In genomic region chr14:55220230-55220629, GRCh38 we compare ENCODE assay signal across 19 cellular contexts.
"Had no signal": no experiment of that assay in that cellular context is flagged by ENCODE, and none has a peak within 500 bp of the region (broad histone marks: within the 10 kb centered on the region; RNA-seq: fewer than 3 reads in every experiment).

No MANE protein-coding gene starts in this region.

- H3K27ac ChIP-seq: spleen, testis, upper lobe of right lung had no signal

- DNase-seq: activated CD4-positive, alpha-beta T cell treated with anti-CD3 and anti-CD28 coated beads, Interleukin-2, amount 50 U/mL, for 4 hours; activated effector memory CD4-positive, alpha-beta T cell treated with anti-CD3 and anti-CD28 coated beads, Interleukin-2, amount 50 U/mL, for 16 hours; activated T-cell treated with anti-CD3 and anti-CD28 coated beads, Interleukin-2, amount 50 U/mL, for 72 hours; effector memory CD4-positive, alpha-beta T cell; foreskin melanocyte; midbrain; nucleus accumbens; spleen; stimulated activated CD4-positive, alpha-beta T cell treated with anti-CD3 and anti-CD28 coated beads, Interleukin-4, amount 100 ng/mL, for 4 hours; T1000; testis; upper lobe of right lung had no signal

- H3K36me3 Mint-ChIP-seq: activated naive CD4-positive, alpha-beta T cell treated with anti-CD3 and anti-CD28 coated beads, Interleukin-2, amount 50 U/mL, for 24 hours; stimulated activated memory B cell treated with anti-CD40 and anti-IgM and Interleukin-4, amounts not matched to agents 10 μg/mL and 1 μg/mL and 100 μg/mL, for 72 hours had no signal

- H3K4me3 ChIP-seq: lung, spleen, testis, upper lobe of right lung had no signal

- H3K36me3 ChIP-seq: spleen, upper lobe of right lung had no signal

- FAIRE-seq: astrocyte, endothelial cell of umbilical vein had no signal

- H3K27me3 ChIP-seq: spleen, testis, upper lobe of right lung had no signal

- H3K27me3 Mint-ChIP-seq: stimulated activated memory B cell treated with anti-CD40 and anti-IgM and Interleukin-4, amounts not matched to agents 10 μg/mL and 1 μg/mL and 100 μg/mL, for 72 hours had no signal

- ATAC-seq: left lobe of liver; stimulated activated memory B cell treated with anti-CD40 and anti-IgM and Interleukin-4, amounts not matched to agents 10 μg/mL and 1 μg/mL and 100 μg/mL, for 72 hours; upper lobe of right lung had no signal

- H3K9me3 Mint-ChIP-seq: activated naive CD4-positive, alpha-beta T cell treated with anti-CD3 and anti-CD28 coated beads, Interleukin-2, amount 50 U/mL, for 24 hours; activated T-cell treated with anti-CD3 and anti-CD28 coated beads, Interleukin-2, amount 50 U/mL, for 72 hours; nephron; stimulated activated memory B cell treated with anti-CD40 and anti-IgM and Interleukin-4, amounts not matched to agents 10 μg/mL and 1 μg/mL and 100 μg/mL, for 72 hours had no signal

- H3K9me3 ChIP-seq: spleen, testis, upper lobe of right lung had no signal

- H3K27ac Mint-ChIP-seq: activated naive CD4-positive, alpha-beta T cell treated with anti-CD3 and anti-CD28 coated beads, Interleukin-2, amount 50 U/mL, for 24 hours; activated T-cell treated with anti-CD3 and anti-CD28 coated beads, Interleukin-2, amount 50 U/mL, for 72 hours; nephron; stimulated activated memory B cell treated with anti-CD40 and anti-IgM and Interleukin-4, amounts not matched to agents 10 μg/mL and 1 μg/mL and 100 μg/mL, for 72 hours had no signal

- H3K4me3 Mint-ChIP-seq: activated naive CD4-positive, alpha-beta T cell treated with anti-CD3 and anti-CD28 coated beads, Interleukin-2, amount 50 U/mL, for 24 hours; activated T-cell treated with anti-CD3 and anti-CD28 coated beads, Interleukin-2, amount 50 U/mL, for 72 hours; nephron; stimulated activated memory B cell treated with anti-CD40 and anti-IgM and Interleukin-4, amounts not matched to agents 10 μg/mL and 1 μg/mL and 100 μg/mL, for 72 hours had no signal

- H3K4me1 Mint-ChIP-seq: activated naive CD4-positive, alpha-beta T cell treated with anti-CD3 and anti-CD28 coated beads, Interleukin-2, amount 50 U/mL, for 24 hours; nephron; stimulated activated memory B cell treated with anti-CD40 and anti-IgM and Interleukin-4, amounts not matched to agents 10 μg/mL and 1 μg/mL and 100 μg/mL, for 72 hours had no signal

- H3K4me1 ChIP-seq: spleen, upper lobe of right lung had no signal
